ENCODE assay signal across 12 cellular contexts in the genomic region with DNA sequence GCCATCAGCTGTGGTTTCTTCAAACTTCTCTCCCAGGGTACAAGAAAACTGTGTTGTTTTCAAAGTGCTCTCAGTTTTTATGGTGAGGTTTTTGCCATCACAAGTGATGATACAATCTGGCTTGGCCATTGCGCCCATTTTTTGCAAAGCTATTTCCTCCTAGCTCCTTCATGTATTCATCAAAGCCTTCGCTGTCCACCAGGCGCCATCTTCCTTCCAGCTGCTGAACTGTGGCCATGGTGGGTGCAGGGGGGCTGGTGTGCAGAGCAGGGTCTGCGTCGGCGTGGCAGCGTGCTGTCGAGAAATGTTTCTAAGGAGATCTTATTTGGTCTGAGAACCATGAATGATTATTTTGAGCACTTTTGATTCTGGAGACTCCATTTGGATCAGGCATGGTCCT. TPM values are rescaled to one million over a fixed set of nuclear protein-coding genes. Genes with fewer than 3 reads are reported as not detected.
"Had no signal": no experiment of that assay in that cellular context is flagged by ENCODE, and none has a peak within 500 bp of the region (broad histone marks: within the 10 kb centered on the region; RNA-seq: fewer than 3 reads in every experiment).

No MANE protein-coding gene starts in this region.

RNA-seq across cellular contexts. Expression of a gene that starts 2.6 kb away (rescaled TPM):
- total RNA-seq: OCI-LY7, PC-3, PC-9, Peyer's patch, Right ventricle myocardium inferior, Right ventricle myocardium superior, RPMI7951, SJCRH30, SJSA1, SK-MEL-5, T-cell had no signal
- polyA plus RNA-seq: SK-N-SH had no signal
